Comparison of ENCODE assay signal across 11 cellular contexts in genomic region chr5:131281868-131282234, GRCh38. TPM values are rescaled to one million over a fixed set of nuclear protein-coding genes. Genes with fewer than 3 reads are reported as not detected.
DNase-seq lines count a peak whose midpoint lies in the region; ATAC-seq, FAIRE-seq and TF ChIP-seq lines count a peak whose summit lies in the region.
"Had no signal": no experiment of that assay in that cellular context is flagged by ENCODE, and none has a peak within 500 bp of the region (broad histone marks: within the 10 kb centered on the region; RNA-seq: fewer than 3 reads in every experiment).

No MANE protein-coding gene starts in this region.

- H3K27me3 ChIP-seq in SU-DHL-6 (ENCODE audit: low read length): no peaks in the 10 kb centered on the region
- H3K27me3 ChIP-seq in foreskin keratinocyte: no peaks in the 10 kb centered on the region
- H3K27me3 ChIP-seq: adrenal gland had no signal

- peaks cover 27% of the 10 kb centered on the region for H3K4me1 ChIP-seq in foreskin keratinocyte

- no peak overlapping the region for H2AFZ ChIP-seq in SU-DHL-6 (ENCODE audit: low read depth, low read length, severe bottlenecking)

- H3K79me2 ChIP-seq in SU-DHL-6 (ENCODE audit: insufficient read depth, low read length): peaks cover 96% of the 10 kb centered on the region

- peak overlapping the region; percentile 58 for H3K27ac ChIP-seq in SU-DHL-6 (ENCODE audit: low read depth, low read length)
- H3K27ac ChIP-seq in foreskin keratinocyte: peak overlapping the region; percentile 43
- H3K27ac ChIP-seq in skin epidermis: peak overlapping the region in 17 of 21 experiments; percentile 10 to 78 (median 57)

- no peak for DNase-seq in GM18507 (ENCODE audit: extremely low spot score, insufficient read length, low read depth)
- no peak for DNase-seq in foreskin keratinocyte
- DNase-seq in stimulated activated naive CD4-positive, alpha-beta T cell (lab: John Stamatoyannopoulos, UW): no peak
- DNase-seq in D721Med (ENCODE audit: insufficient read length, low spot score): no peak
- no peak for DNase-seq in NCI-H510A treated with DMSO at 0.1 percent for 48 hours (lab: John Stamatoyannopoulos, UW)
- DNase-seq: adrenal gland, NCI-H1417 treated with DMSO at 0.1 percent for 48 hours, occipital lobe had no signal

- peak overlapping the region; percentile 57 for H3K4me2 ChIP-seq in SU-DHL-6 (ENCODE audit: low read depth, low read length, poor library complexity, severe bottlenecking)

- peak overlapping the region; percentile 26 for H3K9ac ChIP-seq in SU-DHL-6 (ENCODE audit: low read length)

- no peak for ATAC-seq in foreskin keratinocyte
- ATAC-seq in GM21717 (IDR thresholded peaks at IDR 0.05; ENCODE audit: unreplicated experiment): no peak

- no peaks in the 10 kb centered on the region for H4K20me1 ChIP-seq in SU-DHL-6 (ENCODE audit: low read depth, low read length)

- H3K9me3 ChIP-seq in SU-DHL-6 (ENCODE audit: insufficient read depth, low read length): no peaks in the 10 kb centered on the region
- H3K9me3 ChIP-seq: adrenal gland had no signal

- no peak overlapping the region for H3K4me3 ChIP-seq in SU-DHL-6 (ENCODE audit: insufficient read depth, low read length, poor library complexity, severe bottlenecking)
- peak overlapping the region in 2 of 7 experiments; percentile 11 to 14 for H3K4me3 ChIP-seq in skin epidermis
- H3K4me3 ChIP-seq: adrenal gland had no signal

- H3F3A ChIP-seq in SU-DHL-6 (ENCODE audit: insufficient read depth): peaks cover 21% of the 10 kb centered on the region

- FAIRE-seq in GM18507 (lab: Jason Lieb, UNC): peak; percentile 63
- FAIRE-seq in D721Med (lab: Jason Lieb, UNC): no peak

- no peaks in the 10 kb centered on the region; the same call in 1 of the 2 replicates for H3K36me3 ChIP-seq in SU-DHL-6 (ENCODE audit: low read length)
- H3K36me3 ChIP-seq: adrenal gland had no signal

- TF ChIP-seq CTCF in SU-DHL-6 (IDR thresholded peaks at IDR 0.05; ENCODE audit: insufficient read depth, low read length, poor library complexity, severe bottlenecking) (no peak), foreskin keratinocyte (conservative IDR thresholded peaks at IDR 0.05) (no peak), D721Med (IDR thresholded peaks at IDR 0.05; ENCODE audit: insufficient read depth, missing control alignments) (no peak)

- no peaks in the 10 kb centered on the region for H3K9me2 ChIP-seq in SU-DHL-6 (replicated peaks; ENCODE audit: insufficient read depth, low read length)

RNA-seq across cellular contexts. Expression of gene CDC42SE2, which starts 18.0 kb away (rescaled TPM):
- 23.7 and 24.8 TPM in 2 replicates for total RNA-seq in foreskin keratinocyte
- polyA plus RNA-seq in foreskin keratinocyte: 8.8 and 10.4 TPM in 2 replicates
